ENCODE assay signal across 14 cellular contexts in the genomic region with DNA sequence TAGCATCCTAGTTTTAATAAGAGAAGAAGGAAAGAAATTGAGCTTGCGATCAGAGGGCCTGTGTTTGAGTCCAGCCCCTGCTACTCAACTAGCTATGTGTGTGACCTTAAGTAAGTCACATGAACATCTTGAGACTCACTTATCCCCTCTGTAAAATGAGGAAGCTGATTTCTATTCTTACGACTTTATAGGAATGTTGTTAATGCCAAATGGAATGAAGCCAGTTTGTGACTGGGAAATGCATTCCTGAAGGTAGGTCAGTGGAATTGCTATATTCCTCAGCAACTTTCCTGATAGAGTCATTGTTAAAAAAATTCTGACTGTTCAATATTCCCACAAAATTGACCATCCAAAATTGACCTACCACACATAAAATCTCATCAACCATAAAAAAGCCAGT. TPM values are rescaled to one million over a fixed set of nuclear protein-coding genes. Genes with fewer than 3 reads are reported as not detected.
"Had no signal": no experiment of that assay in that cellular context is flagged by ENCODE, and none has a peak within 500 bp of the region (broad histone marks: within the 10 kb centered on the region; RNA-seq: fewer than 3 reads in every experiment).

No MANE protein-coding gene starts in this region.

- H3K9me3 ChIP-seq: body of pancreas had no signal

- H3K27me3 ChIP-seq: body of pancreas had no signal

- DNase-seq: activated CD4-positive, alpha-beta memory T cell treated with anti-CD3 and anti-CD28 coated beads, Interleukin-2, amount 10 ng/mL, durations not matched to agents 7 days and 5 days; activated naive CD4-positive, alpha-beta T cell treated with anti-CD3 and anti-CD28 coated beads, Interleukin-2, amount 10 ng/mL, durations not matched to agents 7 days and 5 days; body of pancreas; dermis blood vessel endothelial cell; glutamatergic neuron; nephron progenitor cell; stimulated activated CD4-positive, alpha-beta T cell treated with anti-CD3 and anti-CD28 coated beads, Interleukin-4, amount 100 ng/mL, for 1 hour; SW 1271 had no signal

- H3K27me3 Mint-ChIP-seq: activated CD4-positive, alpha-beta memory T cell treated with anti-CD3 and anti-CD28 coated beads, Interleukin-2, amount 10 ng/mL, durations not matched to agents 7 days and 5 days had no signal

- H3K9me3 Mint-ChIP-seq: activated CD4-positive, alpha-beta memory T cell treated with anti-CD3 and anti-CD28 coated beads, Interleukin-2, amount 10 ng/mL, durations not matched to agents 7 days and 5 days; activated naive CD4-positive, alpha-beta T cell treated with anti-CD3 and anti-CD28 coated beads, Interleukin-2, amount 10 ng/mL, durations not matched to agents 7 days and 5 days; activated T-helper 2 cell treated with anti-CD3 and anti-CD28 coated beads, Interferon-gamma antibody, Interleukin-2, Interleukin-4, amounts not matched to agents 10 μg/mL and 5 μg/mL and 100 μg/mL, durations not matched to agents 14 hours and 24 hours and 36 hours had no signal

- H3K27ac ChIP-seq: body of pancreas, VCaP had no signal

- ATAC-seq: body of pancreas had no signal

- H3K4me3 ChIP-seq: body of pancreas had no signal

- H3K27ac Mint-ChIP-seq: activated CD4-positive, alpha-beta memory T cell treated with anti-CD3 and anti-CD28 coated beads, Interleukin-2, amount 10 ng/mL, durations not matched to agents 7 days and 5 days; activated naive CD4-positive, alpha-beta T cell treated with anti-CD3 and anti-CD28 coated beads, Interleukin-2, amount 10 ng/mL, durations not matched to agents 7 days and 5 days; nephron progenitor cell had no signal

- H3K36me3 Mint-ChIP-seq: activated naive CD4-positive, alpha-beta T cell treated with anti-CD3 and anti-CD28 coated beads, Interleukin-2, amount 10 ng/mL, durations not matched to agents 7 days and 5 days had no signal

- H3K4me3 Mint-ChIP-seq: activated CD4-positive, alpha-beta memory T cell treated with anti-CD3 and anti-CD28 coated beads, Interleukin-2, amount 10 ng/mL, durations not matched to agents 7 days and 5 days; activated naive CD4-positive, alpha-beta T cell treated with anti-CD3 and anti-CD28 coated beads, Interleukin-2, amount 10 ng/mL, durations not matched to agents 7 days and 5 days; nephron progenitor cell had no signal

- H3K4me1 ChIP-seq: body of pancreas had no signal

RNA-seq across cellular contexts. Expression of a gene that starts 14.9 kb away (rescaled TPM):
- total RNA-seq: body of pancreas, dermis blood vessel endothelial cell, fibroblast of villous mesenchyme, lung microvascular endothelial cell, osteoblast, pulmonary artery endothelial cell had no signal
